9 cellular contexts compared by ENCODE assay signal in genomic region chr11:65204646-65205601, GRCh38. TPM values are rescaled to one million over a fixed set of nuclear protein-coding genes. Genes with fewer than 3 reads are reported as not detected.
DNase-seq lines count a peak whose midpoint lies in the region; ATAC-seq, FAIRE-seq and TF ChIP-seq lines count a peak whose summit lies in the region.
"Had no signal": no experiment of that assay in that cellular context is flagged by ENCODE, and none has a peak within 500 bp of the region (broad histone marks: within the 10 kb centered on the region; RNA-seq: fewer than 3 reads in every experiment).

No MANE protein-coding gene starts in this region.

- no peak overlapping the region for H3K4me3 Mint-ChIP-seq in CD4-positive, alpha-beta memory T cell

- H3K4me3 ChIP-seq in CD4-positive, alpha-beta memory T cell (ENCODE audit: low read length in 2 of 2) = no peak overlapping the region
- H3K4me3 ChIP-seq in SU-DHL-6 (ENCODE audit: insufficient read depth, low read length, poor library complexity, severe bottlenecking) (no peak overlapping the region), breast epithelium (no peak overlapping the region), kidney (ENCODE audit: low read length in 2 of 2) (no peak overlapping the region), MG63 (no peak overlapping the region)

- no peaks in the 10 kb centered on the region for H3K27me3 ChIP-seq in CD4-positive, alpha-beta memory T cell (ENCODE audit: insufficient read depth, low read length)
- H3K27me3 ChIP-seq in SU-DHL-6 (ENCODE audit: low read length) (no peaks in the 10 kb centered on the region), breast epithelium (no peaks in the 10 kb centered on the region), MG63 (no peaks in the 10 kb centered on the region)

- no peaks in the 10 kb centered on the region for H3F3A ChIP-seq in SU-DHL-6 (ENCODE audit: insufficient read depth)

- no peaks in the 10 kb centered on the region for H3K4me1 ChIP-seq in CD4-positive, alpha-beta memory T cell (ENCODE audit: insufficient read depth, low read length)
- H3K4me1 ChIP-seq in breast epithelium (no peaks in the 10 kb centered on the region), kidney (ENCODE audit: control insufficient read depth in 1 of 2, insufficient read depth in 1 of 2, low read depth in 1 of 2, low read length in 2 of 2) (no peaks in the 10 kb centered on the region)

- POLR2A ChIA-PET in CD4-positive, alpha-beta memory T cell (lab: Charles Lee; ENCODE audit: partially characterized antibody) = interaction anchor here (1.0 to 2.2 kb wide), 2 partner anchors 23 to 110 kb away, joined by 3 to 6 read pairs; partner anchors contain the start of genes CAPN1 and CDC42EP2

- H3K9ac ChIP-seq in SU-DHL-6 (ENCODE audit: low read length) (no peak overlapping the region), kidney (ENCODE audit: low read length in 2 of 2) (no peak overlapping the region)

- no peak overlapping the region for H3K4me2 ChIP-seq in SU-DHL-6 (ENCODE audit: low read depth, low read length, poor library complexity, severe bottlenecking)

- H3K27me3 Mint-ChIP-seq in CD4-positive, alpha-beta memory T cell = no peaks in the 10 kb centered on the region

- CTCF ChIA-PET in CD4-positive, alpha-beta memory T cell (lab: Charles Lee; ENCODE audit: partially characterized antibody) = interaction anchor here (0.9 to 5.2 kb wide), 8 partner anchors 9 to 306 kb away, joined by 3 to 46 read pairs (median 4); partner anchors contain the start of gene CDC42EP2

- TF ChIP-seq CTCF in SU-DHL-6 (IDR thresholded peaks at IDR 0.05; ENCODE audit: insufficient read depth, low read length, poor library complexity, severe bottlenecking) (peak; percentile 72), breast epithelium (IDR thresholded peaks at IDR 0.05) (peak; percentile 62 to 70 (median 64)), kidney (IDR thresholded peaks at IDR 0.05; ENCODE audit: borderline replicate concordance, extremely low read depth, insufficient read depth) (peak; percentile 53)

- no peaks in the 10 kb centered on the region for H3K9me3 ChIP-seq in CD4-positive, alpha-beta memory T cell (ENCODE audit: control insufficient read depth in 1 of 2, low read length in 2 of 2)
- H3K9me3 ChIP-seq in SU-DHL-6 (ENCODE audit: insufficient read depth, low read length) = no peaks in the 10 kb centered on the region
- H3K9me3 ChIP-seq in breast epithelium = no peaks in the 10 kb centered on the region
- H3K9me3 ChIP-seq in kidney (ENCODE audit: control insufficient read depth in 1 of 2, low read length in 2 of 2) = no peaks in the 10 kb centered on the region
- H3K9me3 ChIP-seq in MG63 = no peaks in the 10 kb centered on the region

- H3K27ac ChIP-seq in CD4-positive, alpha-beta memory T cell (ENCODE audit: low read depth, low read length) = no peak overlapping the region
- H3K27ac ChIP-seq in SU-DHL-6 (ENCODE audit: low read depth, low read length) (no peak overlapping the region), breast epithelium (no peak overlapping the region), kidney (ENCODE audit: low read depth in 2 of 2, low read length in 2 of 2) (no peak overlapping the region)

- peak in 4 of 5 donors; percentile 36 to 54 (median 44) for DNase-seq in CD4-positive, alpha-beta memory T cell
- DNase-seq in HCEC 1CT (peak; percentile 6), breast epithelium (ENCODE audit: low spot score in 2 of 2) (no peak), kidney (peak; percentile 76), MG63 (no peak)
- DNase-seq in stimulated activated CD8-positive, alpha-beta memory T cell treated with anti-CD3 and anti-CD28 coated beads, Interleukin-4, amount 100 ng/mL, for 24 hours (ENCODE audit: low read depth) = peak; percentile 18

- H4K20me1 ChIP-seq in SU-DHL-6 (ENCODE audit: low read depth, low read length) = no peaks in the 10 kb centered on the region

- no peak overlapping the region for H3K27ac Mint-ChIP-seq in CD4-positive, alpha-beta memory T cell

- no peak for ATAC-seq in HG03175 (IDR thresholded peaks at IDR 0.05; ENCODE audit: unreplicated experiment)

- no peaks in the 10 kb centered on the region for H3K79me2 ChIP-seq in SU-DHL-6 (ENCODE audit: insufficient read depth, low read length)

- TF ChIP-seq POLR2A in breast epithelium (IDR thresholded peaks at IDR 0.05) = no peak

- no peaks in the 10 kb centered on the region for H3K9me3 Mint-ChIP-seq in CD4-positive, alpha-beta memory T cell

- peaks cover 24% of the 10 kb centered on the region for H3K36me3 ChIP-seq in CD4-positive, alpha-beta memory T cell (ENCODE audit: insufficient read depth, low read length)
- H3K36me3 ChIP-seq in SU-DHL-6 (ENCODE audit: low read length) = no peaks in the 10 kb centered on the region
- H3K36me3 ChIP-seq in breast epithelium = peaks cover 17% of the 10 kb centered on the region
- H3K36me3 ChIP-seq in kidney (ENCODE audit: control insufficient read depth in 1 of 2, insufficient read depth in 2 of 2, low read length in 2 of 2) = peaks cover 19 to 29% of the 10 kb centered on the region in 2 donors
- H3K36me3 ChIP-seq in MG63 = peaks cover 15% of the 10 kb centered on the region

- FAIRE-seq in kidney (lab: Jason Lieb, UNC) = no peak

- H3K4me1 Mint-ChIP-seq in CD4-positive, alpha-beta memory T cell = peaks cover 0 to 6% (median 3%) of the 10 kb centered on the region in 4 donors

- no peak overlapping the region for H2AFZ ChIP-seq in SU-DHL-6 (ENCODE audit: low read depth, low read length, severe bottlenecking)

- intact Hi-C loops in CD4-positive, alpha-beta memory T cell (cut with micrococcal nuclease) = loop anchor here (1.0 kb wide), 1 partner anchor 110 kb away; no protein-coding TSS in a partner anchor
- intact Hi-C loops in breast epithelium (cut with DNase I; ENCODE audit: low total_unique reads) = no loop called here
- intact Hi-C loops in kidney (cut with DNase I) = no loop called here

- H3K36me3 Mint-ChIP-seq in CD4-positive, alpha-beta memory T cell = peaks cover 5 to 48% of the 10 kb centered on the region in 2 donors

- H3K9me2 ChIP-seq in SU-DHL-6 (replicated peaks; ENCODE audit: insufficient read depth, low read length) = no peaks in the 10 kb centered on the region

RNA-seq across cellular contexts. Expression of gene CAPN1, which starts 23.2 kb away (rescaled TPM):
- total RNA-seq in CD4-positive, alpha-beta memory T cell = 100 to 1,000 TPM; 135 to 141 TPM
- 100 to 1,000 TPM; 115 to 127 TPM for polyA plus RNA-seq in CD4-positive, alpha-beta memory T cell
- 100 to 1,000 TPM; 112 to 167 (median 140) TPM for total RNA-seq in breast epithelium
- 328 TPM for total RNA-seq in kidney
- polyA plus RNA-seq in kidney (ENCODE audit: insufficient read depth, low read depth, low replicate concordance) = 92.5 TPM
- total RNA-seq in MG63 (2014; rRNA removed; shearing (Covaris generic); ENCODE audit: low replicate concordance) = 99.3 and 167 TPM in 2 replicates

RNA-seq across cellular contexts. Expression of gene SPDYC, which starts 34.9 kb away (rescaled TPM):
- not detected for total RNA-seq in CD4-positive, alpha-beta memory T cell
- polyA plus RNA-seq in CD4-positive, alpha-beta memory T cell = not detected
- total RNA-seq in breast epithelium = not detected
- not detected for total RNA-seq in kidney
- polyA plus RNA-seq in kidney (ENCODE audit: insufficient read depth, low read depth, low replicate concordance) = 0.43 TPM
- not detected in 2 replicates for total RNA-seq in MG63 (2014; rRNA removed; shearing (Covaris generic); ENCODE audit: low replicate concordance)
- total RNA-seq: T-helper 1 cell treated with Interleukin-12 subunit alpha and Interleukin-12 subunit beta and Interleukin-4 antibody, amounts not matched to agents 30 ng/mL and 1 ng/mL, for 36 hours had no signal

RNA-seq across cellular contexts. Expression of gene POLA2, which starts 56.8 kb away (rescaled TPM):
- total RNA-seq in CD4-positive, alpha-beta memory T cell = 10 to 100 TPM; 26.4 to 27.3 TPM
- 10 to 100 TPM in 1 of 2 donors, 1 to 10 TPM in 1; 7.8 to 13.7 TPM for polyA plus RNA-seq in CD4-positive, alpha-beta memory T cell
- total RNA-seq in breast epithelium = 10 to 100 TPM in 2 of 3 donors, 1 to 10 TPM in 1; 6.4 to 17.9 (median 13.8) TPM
- total RNA-seq in kidney = 6.5 TPM
- polyA plus RNA-seq in kidney (ENCODE audit: insufficient read depth, low read depth, low replicate concordance) = 13.6 TPM
- 4.6 and 8.9 TPM in 2 replicates for total RNA-seq in MG63 (2014; rRNA removed; shearing (Covaris generic); ENCODE audit: low replicate concordance)

Comparison
In these comparisons a context has a peak if more than half of its experiments do, and no peak if none do; other contexts are left out.
1. DNase-seq: peak in CD4-positive, alpha-beta memory T cell (4 of 5), HCEC 1CT (single experiment), kidney (single experiment) and stimulated activated CD8-positive, alpha-beta memory T cell treated with anti-CD3 and anti-CD28 coated beads, Interleukin-4, amount 100 ng/mL, for 24 hours (single experiment); none in breast epithelium (0 of 2) and MG63 (single experiment).
2. Peak in every context shown above with its lines, with median percentiles within 50 percentile points of each other: CTCF ChIP-seq.